8 cellular contexts compared by ENCODE assay signal in the genomic region with DNA sequence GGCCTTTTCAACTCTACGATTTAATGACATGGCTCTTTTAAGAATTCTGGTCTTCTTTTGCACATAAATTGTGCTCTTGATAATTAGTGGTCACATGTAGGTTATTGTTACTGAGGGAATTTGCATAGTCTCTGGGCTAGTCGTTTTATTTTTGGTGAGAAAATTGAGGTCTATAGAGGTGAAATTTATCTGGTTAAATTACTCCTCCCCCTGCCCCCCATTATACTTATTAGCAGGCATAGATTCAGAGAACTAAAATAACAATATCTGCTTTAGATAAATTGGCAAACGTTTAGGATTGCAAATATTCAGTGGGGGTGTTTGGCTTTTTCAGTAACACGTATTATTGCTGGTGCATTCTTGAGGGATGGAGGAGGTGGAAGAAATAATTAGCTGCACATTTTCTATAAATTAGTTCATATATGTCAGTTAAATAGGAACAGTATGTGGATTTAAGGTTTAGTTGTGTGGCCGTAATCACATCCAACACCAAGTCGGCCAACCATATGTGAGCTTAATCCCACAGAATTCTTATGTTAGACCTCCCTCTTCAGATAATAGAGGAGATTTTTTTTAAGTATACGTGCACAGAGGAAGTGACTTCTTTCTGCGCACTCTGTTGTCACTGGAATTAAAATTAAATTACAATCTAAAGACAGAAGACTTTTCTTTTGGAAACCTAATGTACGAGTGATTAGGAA. TPM values are rescaled to one million over a fixed set of nuclear protein-coding genes. Genes with fewer than 3 reads are reported as not detected.
DNase-seq lines count a peak whose midpoint lies in the region; ATAC-seq and TF ChIP-seq lines count a peak whose summit lies in the region.

No MANE protein-coding gene starts in this region.

- H3K27ac Mint-ChIP-seq in activated naive CD4-positive, alpha-beta T cell treated with anti-CD3 and anti-CD28 coated beads for 36 hours = no peak overlapping the region

- H3K4me3 ChIP-seq in astrocyte of the cerebellum (ENCODE audit: low read depth, low read length) (peak overlapping the region; percentile 97), right lobe of liver (peak overlapping the region; percentile 75 to 87 (median 82)), transverse colon (peak overlapping the region; percentile 64 to 91 (median 71))

- peaks cover 13% of the 10 kb centered on the region for H3K4me1 Mint-ChIP-seq in activated naive CD4-positive, alpha-beta T cell treated with anti-CD3 and anti-CD28 coated beads for 36 hours (ENCODE audit: low read depth)

- H3K27me3 ChIP-seq in right lobe of liver (no peaks in the 10 kb centered on the region), transverse colon (no peaks in the 10 kb centered on the region)

- DNase-seq in activated naive CD4-positive, alpha-beta T cell treated with anti-CD3 and anti-CD28 coated beads for 36 hours = no peak
- no peak for DNase-seq in activated naive CD4-positive, alpha-beta T cell (lab: John Stamatoyannopoulos, UW)
- DNase-seq in astrocyte of the cerebellum (ENCODE audit: low read depth) (no peak), right lobe of liver (no peak), transverse colon (no peak), NCI-H2029 (lab: John Stamatoyannopoulos, UW) (no peak), hippocampal formation (lab: John Stamatoyannopoulos, UW) (no peak)

- no peak for ATAC-seq in right lobe of liver
- ATAC-seq in GM18909 (IDR thresholded peaks at IDR 0.05; ENCODE audit: poor library complexity, unreplicated experiment) = no peak

- H3K27me3 Mint-ChIP-seq in activated naive CD4-positive, alpha-beta T cell treated with anti-CD3 and anti-CD28 coated beads for 36 hours (ENCODE audit: low read depth) = peaks cover 39% of the 10 kb centered on the region

- H3K9me3 ChIP-seq in right lobe of liver = no peaks in the 10 kb centered on the region
- no peaks in the 10 kb centered on the region for H3K9me3 ChIP-seq in transverse colon

- TF ChIP-seq CTCF in astrocyte of the cerebellum (IDR thresholded peaks at IDR 0.05; ENCODE audit: low read depth, low read length, missing control alignments) (no peak), right lobe of liver (IDR thresholded peaks at IDR 0.05) (no peak), transverse colon (IDR thresholded peaks at IDR 0.05) (no peak)

- no peaks in the 10 kb centered on the region for H3K36me3 Mint-ChIP-seq in activated naive CD4-positive, alpha-beta T cell treated with anti-CD3 and anti-CD28 coated beads for 36 hours (ENCODE audit: low read depth)

- H3K4me3 Mint-ChIP-seq in activated naive CD4-positive, alpha-beta T cell treated with anti-CD3 and anti-CD28 coated beads for 36 hours = peak overlapping the region; percentile 81

- in situ Hi-C loops in astrocyte of the cerebellum (cut with HindIII; ENCODE audit: low sequenced_read_pairs) (loop anchor here (25.0 kb wide), 1 partner anchor 414 kb away; no protein-coding TSS in a partner anchor), transverse colon (cut with MboI; ENCODE audit: low pct_ligation_motif_present in 1 of 4, low pct_unique_long_range_greater_than_20kb in 1 of 4, low sequenced_read_pairs in 3 of 4) (no loop called here)

- whole genome bisulfite sequencing in right lobe of liver (ENCODE audit: insufficient coverage, low coverage, low lambda C conversion rate, missing lambda C conversion rate) = 56% methylated on average over 9 of the region's 9 CpGs
- 52 to 53% methylated on average over 8 to 9 of the region's 9 CpGs for WGBS in transverse colon (ENCODE audit: low coverage in 1 of 2), 2 donors

- CTCF ChIA-PET in activated naive CD4-positive, alpha-beta T cell treated with anti-CD3 and anti-CD28 coated beads for 36 hours (lab: Charles Lee) = interaction anchor here (1.2 kb wide), 1 partner anchor 16 kb away, joined by 3 read pairs; no protein-coding TSS in a partner anchor

- intact Hi-C loops in activated naive CD4-positive, alpha-beta T cell treated with anti-CD3 and anti-CD28 coated beads for 36 hours (cut with micrococcal nuclease) = loop anchor here (2.0 kb wide), 1 partner anchor 205 kb away; a partner anchor contains a TSS
- intact Hi-C loops in right lobe of liver (cut with DNase I) = no loop called here
- intact Hi-C loops in transverse colon (cut with DNase I; ENCODE audit: low total_unique reads) = loop anchor here (10.0 kb wide), 1 partner anchor 203 kb away; a partner anchor contains a TSS

- H3K4me1 ChIP-seq in right lobe of liver (peaks cover 0 to 16% (median 6%) of the 10 kb centered on the region in 4 donors), transverse colon (peaks cover 8 to 57% (median 26%) of the 10 kb centered on the region in 4 donors)

- no peaks in the 10 kb centered on the region for H3K9me3 Mint-ChIP-seq in activated naive CD4-positive, alpha-beta T cell treated with anti-CD3 and anti-CD28 coated beads for 36 hours

- H3K27ac ChIP-seq in right lobe of liver (peak overlapping the region in 2 of 3 donors; percentile 56 to 92), transverse colon (peak overlapping the region; percentile 90 to 97 (median 94))

- H3K36me3 ChIP-seq in right lobe of liver (no peaks in the 10 kb centered on the region), transverse colon (no peaks in the 10 kb centered on the region)

- TF ChIP-seq POLR2A in right lobe of liver (IDR thresholded peaks at IDR 0.05) (no peak), transverse colon (IDR thresholded peaks at IDR 0.05) (no peak)

- no peak for TF ChIP-seq EP300 in transverse colon (IDR thresholded peaks at IDR 0.05; ENCODE audit: low read depth)

RNA-seq across cellular contexts. Expression of a gene that starts 1.9 kb away (rescaled TPM):
- 10 to 100 TPM; 24.0 TPM for total RNA-seq in activated naive CD4-positive, alpha-beta T cell treated with anti-CD3 and anti-CD28 coated beads for 36 hours
- total RNA-seq in right lobe of liver (100 to 1,000 TPM in 1 of 6 experiments, 10 to 100 TPM in 5; 33.4 to 116 (median 41.8) TPM), transverse colon (100 to 1,000 TPM in 1 of 4 donors, 10 to 100 TPM in 3; 48.6 to 127 (median 78.8) TPM)

RNA-seq across cellular contexts. Expression of a gene that starts 53.5 kb away (rescaled TPM):
- total RNA-seq in activated naive CD4-positive, alpha-beta T cell treated with anti-CD3 and anti-CD28 coated beads for 36 hours = not detected
- 10 to 100 TPM in 5 of 6 experiments, 1 to 10 TPM in 1; 5.1 to 17.3 (median 15.2) TPM for total RNA-seq in right lobe of liver
- total RNA-seq in transverse colon = 10 to 100 TPM; 19.3 to 63.2 (median 33.1) TPM

Comparison
In these comparisons a context has a peak if more than half of its experiments do, and no peak if none do; other contexts are left out.
1. RNA of a gene that starts 53.5 kb away (total RNA-seq): 19.3 to 63.2 TPM in transverse colon and 5.1 to 17.3 TPM in right lobe of liver; not detected in activated naive CD4-positive, alpha-beta T cell treated with anti-CD3 and anti-CD28 coated beads for 36 hours; every median in the first group is over 4 times any median in the second.
2. intact Hi-C loops: an anchor here in activated naive CD4-positive, alpha-beta T cell treated with anti-CD3 and anti-CD28 coated beads for 36 hours (2.0 kb wide) and transverse colon (10.0 kb wide); none called in right lobe of liver.
3. Peak in every context shown above with its lines, with median percentiles within 50 percentile points of each other: H3K4me3 ChIP-seq.